13 cellular contexts compared by ENCODE assay signal in genomic region chr5:139664727-139665351, GRCh38. TPM values are rescaled to one million over a fixed set of nuclear protein-coding genes. Genes with fewer than 3 reads are reported as not detected.
DNase-seq lines count a peak whose midpoint lies in the region; ATAC-seq and TF ChIP-seq lines count a peak whose summit lies in the region.
"Had no signal": no experiment of that assay in that cellular context is flagged by ENCODE, and none has a peak within 500 bp of the region (broad histone marks: within the 10 kb centered on the region; RNA-seq: fewer than 3 reads in every experiment).

No MANE protein-coding gene starts in this region.

- peak overlapping the region in 1 of 10 donors; percentile 13 for H3K4me3 ChIP-seq in heart right ventricle
- H3K4me3 ChIP-seq in osteoblast (ENCODE audit: insufficient read depth, low read length), result no peak overlapping the region
- no peak overlapping the region for H3K4me3 ChIP-seq in aorta (ENCODE audit: low read length in 2 of 2)
- H3K4me3 ChIP-seq: GM23338 had no signal

- no peaks in the 10 kb centered on the region for H3K27me3 Mint-ChIP-seq in activated naive CD8-positive, alpha-beta T cell treated with anti-CD3 and anti-CD28 coated beads, Interleukin-2, amount 50 U/mL, for 24 hours

- H3K36me3 Mint-ChIP-seq in activated naive CD8-positive, alpha-beta T cell treated with anti-CD3 and anti-CD28 coated beads, Interleukin-2, amount 50 U/mL, for 24 hours (ENCODE audit: low read depth), result no peaks in the 10 kb centered on the region

- peak overlapping the region; percentile 32 to 98 (median 93) for H3K27ac ChIP-seq in heart right ventricle
- peak overlapping the region; percentile 87 for H3K27ac ChIP-seq in osteoblast (ENCODE audit: low read depth, low read length)
- H3K27ac ChIP-seq in aorta (ENCODE audit: low read depth in 1 of 2, low read length in 2 of 2), result peak overlapping the region; percentile 1 to 8
- H3K27ac ChIP-seq: foreskin keratinocyte had no signal

- TF ChIP-seq CTCF in heart right ventricle (IDR thresholded peaks at IDR 0.05), result no peak
- no peak for TF ChIP-seq CTCF in osteoblast (IDR thresholded peaks at IDR 0.05; ENCODE audit: extremely low read depth, low read depth, low read length)

- H3K4me1 ChIP-seq in heart right ventricle, result peaks cover 42 to 99% (median 83%) of the 10 kb centered on the region in 9 donors
- H3K4me1 ChIP-seq in osteoblast (ENCODE audit: insufficient read depth, low read length), result peaks cover 94% of the 10 kb centered on the region
- no peaks in the 10 kb centered on the region for H3K4me1 ChIP-seq in aorta (ENCODE audit: control insufficient read depth in 1 of 2, insufficient read depth in 2 of 2, low read length in 2 of 2)

- H3K27ac Mint-ChIP-seq in activated naive CD8-positive, alpha-beta T cell treated with anti-CD3 and anti-CD28 coated beads, Interleukin-2, amount 50 U/mL, for 24 hours, result no peak overlapping the region
- H3K27ac Mint-ChIP-seq: GM23338 had no signal

- H3K36me3 ChIP-seq in heart right ventricle, result no peaks in the 10 kb centered on the region
- H3K36me3 ChIP-seq in osteoblast (ENCODE audit: insufficient read depth, low read length), result peaks cover 14% of the 10 kb centered on the region
- no peaks in the 10 kb centered on the region for H3K36me3 ChIP-seq in aorta (ENCODE audit: control insufficient read depth in 1 of 2, insufficient read depth in 2 of 2, low read length in 1 of 2)

- H3K4me2 ChIP-seq in osteoblast (ENCODE audit: insufficient read depth, low read length), result peak overlapping the region; percentile 22
- H3K4me2 ChIP-seq: GM23338 had no signal

- ATAC-seq in Right ventricle myocardium inferior, result peak; percentile 5
- peak in 6 of 8 donors; percentile 11 to 42 (median 22) for ATAC-seq in heart right ventricle
- no peak for ATAC-seq in aorta (ENCODE audit: low FRiP score)
- ATAC-seq in activated naive CD8-positive, alpha-beta T cell treated with anti-CD3 and anti-CD28 coated beads, Interleukin-2, amount 50 U/mL, for 24 hours, result no peak
- ATAC-seq: activated T-cell treated with anti-CD3 and anti-CD28 coated beads, Interleukin-2, amount 50 U/mL, for 4 hours; foreskin keratinocyte; GM23338 had no signal

- no peak overlapping the region for H3K4me3 Mint-ChIP-seq in activated naive CD8-positive, alpha-beta T cell treated with anti-CD3 and anti-CD28 coated beads, Interleukin-2, amount 50 U/mL, for 24 hours
- H3K4me3 Mint-ChIP-seq: activated T-cell treated with anti-CD3 and anti-CD28 coated beads, Interleukin-2, amount 50 U/mL, for 4 hours; GM23338 had no signal

- intact Hi-C loops in Right ventricle myocardium inferior (cut with DNase I), result no loop called here
- intact Hi-C loops in cardiac septum (cut with DNase I), result no loop called here
- intact Hi-C loops in heart right ventricle (cut with DNase I), result no loop called here
- intact Hi-C loops in aorta (cut with DNase I), result no loop called here

- WGBS in heart right ventricle, 2 donors, result 53 to 67% methylated on average over 15 of the region's 15 CpGs
- WGBS in aorta, 2 donors, result 9 to 17% methylated on average over 15 of the region's 15 CpGs

- no peak overlapping the region for H2AFZ ChIP-seq in osteoblast (ENCODE audit: low read length)
- H2AFZ ChIP-seq: GM23338 had no signal

- H4K20me1 ChIP-seq in osteoblast (ENCODE audit: insufficient read depth, low read length), result peaks cover 55% of the 10 kb centered on the region

- peaks cover 92% of the 10 kb centered on the region for H3K79me2 ChIP-seq in osteoblast (ENCODE audit: insufficient read depth, low read length)

- DNase-seq in Right ventricle myocardium inferior (ENCODE audit: missing footprints), result no peak
- DNase-seq in cardiac septum (ENCODE audit: low spot score), result no peak
- peak in 1 of 2 donors; percentile 61 for DNase-seq in heart right ventricle
- DNase-seq in osteoblast (ENCODE audit: insufficient read length, low spot score, missing footprints), result no peak
- no peak for DNase-seq in aorta
- DNase-seq in NCI-H2029 (lab: John Stamatoyannopoulos, UW), result no peak
- DNase-seq in activated T-cell treated with anti-CD3 and anti-CD28 coated beads, Interleukin-2, amount 50 U/mL, for 48 hours, result no peak
- no peak for DNase-seq in activated naive CD8-positive, alpha-beta T cell treated with anti-CD3 and anti-CD28 coated beads, Interleukin-2, amount 50 U/mL, for 24 hours
- DNase-seq: activated T-cell treated with anti-CD3 and anti-CD28 coated beads, Interleukin-2, amount 50 U/mL, for 4 hours; foreskin keratinocyte; mesendoderm; NCI-H2081 treated with DMSO at 0.1 percent for 48 hours had no signal

- no peaks in the 10 kb centered on the region for H3K27me3 ChIP-seq in heart right ventricle
- H3K27me3 ChIP-seq in osteoblast (ENCODE audit: insufficient read depth, low read length), result no peaks in the 10 kb centered on the region
- no peaks in the 10 kb centered on the region for H3K27me3 ChIP-seq in aorta (ENCODE audit: control insufficient read depth in 1 of 2, insufficient read depth in 2 of 2, low read length in 1 of 2)
- H3K27me3 ChIP-seq: foreskin keratinocyte had no signal

- peaks cover 64% of the 10 kb centered on the region for H3K4me1 Mint-ChIP-seq in activated naive CD8-positive, alpha-beta T cell treated with anti-CD3 and anti-CD28 coated beads, Interleukin-2, amount 50 U/mL, for 24 hours

- H3K9me3 ChIP-seq in heart right ventricle (no peaks in the 10 kb centered on the region), osteoblast (ENCODE audit: low read depth, low read length) (no peaks in the 10 kb centered on the region), aorta (ENCODE audit: control insufficient read depth, low read length) (no peaks in the 10 kb centered on the region)

- H3K9me3 Mint-ChIP-seq in activated naive CD8-positive, alpha-beta T cell treated with anti-CD3 and anti-CD28 coated beads, Interleukin-2, amount 50 U/mL, for 24 hours, result no peaks in the 10 kb centered on the region
- H3K9me3 Mint-ChIP-seq: activated T-cell treated with anti-CD3 and anti-CD28 coated beads, Interleukin-2, amount 50 U/mL, for 4 hours; GM23338 had no signal

RNA-seq across cellular contexts. Expression of gene CXXC5, which starts 16.7 kb away (rescaled TPM):
- total RNA-seq in Right ventricle myocardium inferior (74.1 TPM), cardiac septum (49.3 TPM), heart right ventricle (10 to 100 TPM; 30.7 to 51.6 (median 37.9) TPM), osteoblast (186 and 210 TPM in 2 replicates), aorta (10 to 100 TPM; 40.0 to 75.8 TPM)
- polyA plus RNA-seq in heart right ventricle (10 to 100 TPM; 28.7 to 31.4 TPM), aorta (10 to 100 TPM; 21.2 to 31.5 TPM)

Comparison
In these comparisons a context has a peak if more than half of its experiments do, and no peak if none do; other contexts are left out.
1. ATAC-seq: peak in Right ventricle myocardium inferior (single experiment) and heart right ventricle (6 of 8); none in aorta (single experiment) and activated naive CD8-positive, alpha-beta T cell treated with anti-CD3 and anti-CD28 coated beads, Interleukin-2, amount 50 U/mL, for 24 hours (single experiment).
2. H3K27ac ChIP-seq: peak in every context shown above with its lines; median percentile 93 in heart right ventricle; 87 in osteoblast; 4 in aorta.